In genomic region chr1:39103321-39104157, GRCh38 we compare ENCODE assay signal across 8 cellular contexts.
A peak's percentile ranks its signal among the peaks of the same experiment; 100 is the strongest.
DNase-seq lines count a peak whose midpoint lies in the region; TF ChIP-seq lines count a peak whose summit lies in the region.

No MANE protein-coding gene starts in this region.

- H3K4me3 ChIP-seq in dorsolateral prefrontal cortex: peak overlapping the region in 17 of 59 donors; percentile 0 to 92 (median 20)
- peak overlapping the region; percentile 63 for H3K4me3 ChIP-seq in neuron (ENCODE audit: low read length)

- intact Hi-C loops in dorsolateral prefrontal cortex (cut with DNase I): loop anchor here (1.0 to 10.0 kb wide), 9 partner anchors 87 to 551 kb away; no protein-coding TSS in a partner anchor

- H3K4me1 ChIP-seq in neuron (ENCODE audit: insufficient read depth, low read length): peaks cover 48% of the 10 kb centered on the region

- H3K9me3 ChIP-seq in neuron (ENCODE audit: low read length): no peaks in the 10 kb centered on the region

- peak overlapping the region in 58 of 59 donors; percentile 19 to 98 (median 94) for H3K27ac ChIP-seq in dorsolateral prefrontal cortex

- DNase-seq in ELR (ENCODE audit: low read depth) (peak; percentile 86), NCI-H460 (ENCODE audit: extremely low read depth, low read depth) (peak; percentile 33), dorsolateral prefrontal cortex (no peak), NCI-H2029 treated with DMSO at 0.1 percent for 48 hours (lab: John Stamatoyannopoulos, UW) (no peak), HuH-7.5 (ENCODE audit: low spot score) (no peak)
- DNase-seq in activated effector memory CD4-positive, alpha-beta T cell treated with anti-CD3 and anti-CD28 coated beads, Interleukin-2, amount 50 U/mL, for 16 hours: no peak
- DNase-seq in activated effector memory CD4-positive, alpha-beta T cell treated with Interleukin-2 at 50 U/mL for 16 hours: no peak

- no peak overlapping the region for H2AFZ ChIP-seq in neuron (ENCODE audit: low read depth, low read length)

- no peaks in the 10 kb centered on the region for H3K36me3 ChIP-seq in neuron (ENCODE audit: insufficient read depth, low read length)

- peak in 1 of 56 donors; percentile 5 for TF ChIP-seq CTCF in dorsolateral prefrontal cortex (IDR thresholded peaks at IDR 0.05 in 54 of 56, conservative IDR thresholded peaks at IDR 0.05 in 2 of 56; ENCODE audit: low read depth in 1 of 56, partially characterized antibody in 56 of 56)

- H3K27me3 ChIP-seq in dorsolateral prefrontal cortex (no peaks in the 10 kb centered on the region), neuron (ENCODE audit: insufficient read depth, low read length) (no peaks in the 10 kb centered on the region)

Comparison
In these comparisons a context has a peak if more than half of its experiments do, and no peak if none do; other contexts are left out.
1. DNase-seq: peak in ELR (single experiment) and NCI-H460 (single experiment); none in dorsolateral prefrontal cortex (0 of 10), activated effector memory CD4-positive, alpha-beta T cell treated with anti-CD3 and anti-CD28 coated beads, Interleukin-2, amount 50 U/mL, for 16 hours (single experiment), NCI-H2029 treated with DMSO at 0.1 percent for 48 hours (single experiment), HuH-7.5 (single experiment) and activated effector memory CD4-positive, alpha-beta T cell treated with Interleukin-2 at 50 U/mL for 16 hours (single experiment).